9 cellular contexts compared by ENCODE assay signal in the genomic region with DNA sequence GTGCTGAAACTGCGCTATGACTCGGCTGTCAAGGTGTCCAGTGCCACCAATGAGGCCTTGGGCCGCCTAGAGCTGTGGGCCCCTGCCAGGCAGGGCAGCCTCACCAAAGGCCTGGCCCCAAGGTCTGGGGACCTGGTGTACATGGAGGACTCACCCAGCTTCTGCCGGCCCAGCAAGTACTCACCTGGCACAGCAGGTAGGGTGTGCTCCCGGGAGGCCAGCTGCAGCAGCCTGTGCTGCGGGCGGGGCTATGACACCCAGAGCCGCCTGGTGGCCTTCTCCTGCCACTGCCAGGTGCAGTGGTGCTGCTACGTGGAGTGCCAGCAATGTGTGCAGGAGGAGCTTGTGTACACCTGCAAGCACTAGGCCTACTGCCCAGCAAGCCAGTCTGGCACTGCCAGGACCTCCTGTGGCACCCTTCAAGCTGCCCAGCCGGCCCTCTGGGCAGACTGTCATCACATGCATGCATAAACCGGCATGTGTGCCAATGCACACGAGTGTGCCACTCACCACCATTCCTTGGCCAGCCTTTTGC. TPM values are rescaled to one million over a fixed set of nuclear protein-coding genes. Genes with fewer than 3 reads are reported as not detected.
A peak's percentile ranks its signal among the peaks of the same experiment; 100 is the strongest.
DNase-seq lines count a peak whose midpoint lies in the region; ATAC-seq and TF ChIP-seq lines count a peak whose summit lies in the region.
"Had no signal": no experiment of that assay in that cellular context is flagged by ENCODE, and none has a peak within 500 bp of the region (broad histone marks: within the 10 kb centered on the region; RNA-seq: fewer than 3 reads in every experiment).

No MANE protein-coding gene starts in this region.

- H2BK15ac ChIP-seq in mesendoderm (replicated peaks; ENCODE audit: low read depth), result no peak overlapping the region

- H3K4me3 Mint-ChIP-seq in activated T-helper 2 cell treated with anti-CD3 and anti-CD28 coated beads, Interferon-gamma antibody, Interleukin-2, Interleukin-4, amounts not matched to agents 10 μg/mL and 5 μg/mL and 100 μg/mL, durations not matched to agents 14 hours and 24 hours and 36 hours (ENCODE audit: low read depth), result no peak overlapping the region

- no peaks in the 10 kb centered on the region for H3K27me3 ChIP-seq in mesendoderm (ENCODE audit: insufficient read depth, low read length, poor library complexity)

- no peak overlapping the region for H3K9ac ChIP-seq in mesendoderm (ENCODE audit: low read length)

- H3K79me2 ChIP-seq in mesendoderm (ENCODE audit: control insufficient read depth, insufficient read depth, low read length), result no peaks in the 10 kb centered on the region

- TF ChIP-seq POLR2A in lower leg skin (IDR thresholded peaks at IDR 0.05), result no peak

- H3K4me1 Mint-ChIP-seq in activated T-helper 2 cell treated with anti-CD3 and anti-CD28 coated beads, Interferon-gamma antibody, Interleukin-2, Interleukin-4, amounts not matched to agents 10 μg/mL and 5 μg/mL and 100 μg/mL, durations not matched to agents 14 hours and 24 hours and 36 hours (ENCODE audit: low read depth), result no peaks in the 10 kb centered on the region

- TF ChIP-seq CTCF in LNCAP (IDR thresholded peaks at IDR 0.05) (peak; percentile 77), VCaP (conservative IDR thresholded peaks at IDR 0.05) (peak; percentile 90), lower leg skin (IDR thresholded peaks at IDR 0.05) (no peak)

- H3K27ac Mint-ChIP-seq in activated T-helper 2 cell treated with anti-CD3 and anti-CD28 coated beads, Interferon-gamma antibody, Interleukin-2, Interleukin-4, amounts not matched to agents 10 μg/mL and 5 μg/mL and 100 μg/mL, durations not matched to agents 14 hours and 24 hours and 36 hours, result no peak overlapping the region

- H4K8ac ChIP-seq in mesendoderm (ENCODE audit: low read depth, low read length), result no peak overlapping the region

- H3K27ac ChIP-seq in VCaP (peak overlapping the region; percentile 43), mesendoderm (ENCODE audit: low read depth, low read length) (no peak overlapping the region)

- peak; percentile 37 for DNase-seq in ELR (ENCODE audit: low read depth)
- peak; percentile 55 for DNase-seq in mesendoderm
- no peak for DNase-seq in lower leg skin (ENCODE audit: low spot score in 2 of 2)
- DNase-seq in middle frontal gyrus (ENCODE audit: extremely low spot score, low spot score), result no peak
- no peak for DNase-seq in activated T-helper 2 cell treated with anti-CD3 and anti-CD28 coated beads, Interferon-gamma antibody, Interleukin-2, Interleukin-4, amounts not matched to agents 10 μg/mL and 5 μg/mL and 100 μg/mL, durations not matched to agents 14 hours and 24 hours and 36 hours (ENCODE audit: low spot score)
- DNase-seq: left cardiac atrium had no signal

- H3K4ac ChIP-seq in mesendoderm (ENCODE audit: low read depth, low read length), result no peak overlapping the region

- H3K56ac ChIP-seq in mesendoderm (ENCODE audit: low read length), result no peak overlapping the region

- H2BK5ac ChIP-seq in mesendoderm (ENCODE audit: low read length), result no peak overlapping the region

- no peaks in the 10 kb centered on the region for H3K79me1 ChIP-seq in mesendoderm (ENCODE audit: low read length)

- intact Hi-C loops in lower leg skin (cut with DNase I; ENCODE audit: low total_unique reads), result no loop called here
- intact Hi-C loops in activated T-helper 2 cell treated with anti-CD3 and anti-CD28 coated beads, Interferon-gamma antibody, Interleukin-2, Interleukin-4, amounts not matched to agents 10 μg/mL and 5 μg/mL and 100 μg/mL, durations not matched to agents 14 hours and 24 hours and 36 hours (cut with micrococcal nuclease), result no loop called here

- H3K27me3 Mint-ChIP-seq in activated T-helper 2 cell treated with anti-CD3 and anti-CD28 coated beads, Interferon-gamma antibody, Interleukin-2, Interleukin-4, amounts not matched to agents 10 μg/mL and 5 μg/mL and 100 μg/mL, durations not matched to agents 14 hours and 24 hours and 36 hours (ENCODE audit: low read depth), result no peaks in the 10 kb centered on the region

- H3K18ac ChIP-seq in mesendoderm (ENCODE audit: low read length), result no peak overlapping the region

- no peak overlapping the region for H2BK120ac ChIP-seq in mesendoderm (ENCODE audit: low read depth, low read length)

- no peak overlapping the region for H4K5ac ChIP-seq in mesendoderm (ENCODE audit: low read length)

- H3K9me3 Mint-ChIP-seq in activated T-helper 2 cell treated with anti-CD3 and anti-CD28 coated beads, Interferon-gamma antibody, Interleukin-2, Interleukin-4, amounts not matched to agents 10 μg/mL and 5 μg/mL and 100 μg/mL, durations not matched to agents 14 hours and 24 hours and 36 hours, result no peaks in the 10 kb centered on the region

- no CpG with 5 or more reads among the region's 12 CpGs for WGBS in mesendoderm (ENCODE audit: extremely low coverage, insufficient coverage, low lambda C conversion rate)
- 38 to 67% methylated on average over 7 to 12 of the region's 12 CpGs for WGBS in lower leg skin, 2 donors

- no peak for ATAC-seq in GM18907 (IDR thresholded peaks at IDR 0.05; ENCODE audit: unreplicated experiment)
- ATAC-seq: left cardiac atrium had no signal

- no peaks in the 10 kb centered on the region for H3K4me1 ChIP-seq in mesendoderm (ENCODE audit: control insufficient read depth, low read depth, low read length)

- no peak overlapping the region for H2AK5ac ChIP-seq in mesendoderm (ENCODE audit: low read length)

- H3K23ac ChIP-seq in mesendoderm (ENCODE audit: low read length), result no peak overlapping the region

- H3K4me2 ChIP-seq in mesendoderm (ENCODE audit: low read length), result no peak overlapping the region

- H3K4me3 ChIP-seq in mesendoderm (ENCODE audit: low read length) (no peak overlapping the region), lower leg skin (ENCODE audit: low read depth, poor library complexity, severe bottlenecking) (no peak overlapping the region)

- no peaks in the 10 kb centered on the region for H3K36me3 Mint-ChIP-seq in activated T-helper 2 cell treated with anti-CD3 and anti-CD28 coated beads, Interferon-gamma antibody, Interleukin-2, Interleukin-4, amounts not matched to agents 10 μg/mL and 5 μg/mL and 100 μg/mL, durations not matched to agents 14 hours and 24 hours and 36 hours (ENCODE audit: low read depth)

- no peaks in the 10 kb centered on the region for H3K36me3 ChIP-seq in mesendoderm (ENCODE audit: control insufficient read depth, insufficient read depth, low read length)

RNA-seq across cellular contexts. Expression of gene WNT9B, which starts 25.0 kb away (rescaled TPM):
- polyA plus RNA-seq in mesendoderm (2013, experiment 1 of 2), result 0.74 TPM
- 0.70 TPM for polyA plus RNA-seq in mesendoderm (2013, experiment 2 of 2)
- total RNA-seq in lower leg skin, result 1 to 10 TPM in 1 of 4 donors, under 1 TPM in 3; 0.75 to 1.1 (median 0.86) TPM
- not detected in 2 replicates for total RNA-seq in activated T-helper 2 cell treated with anti-CD3 and anti-CD28 coated beads, Interferon-gamma antibody, Interleukin-2, Interleukin-4, amounts not matched to agents 10 μg/mL and 5 μg/mL and 100 μg/mL, durations not matched to agents 14 hours and 24 hours and 36 hours

RNA-seq across cellular contexts. Expression of gene GOSR2, which starts 46.5 kb away (rescaled TPM):
- 28.3 TPM for polyA plus RNA-seq in mesendoderm (2013, experiment 1 of 2)
- 26.9 TPM for polyA plus RNA-seq in mesendoderm (2013, experiment 2 of 2)
- total RNA-seq in lower leg skin, result 10 to 100 TPM; 28.5 to 37.6 (median 30.3) TPM
- 53.9 and 60.4 TPM in 2 replicates for total RNA-seq in activated T-helper 2 cell treated with anti-CD3 and anti-CD28 coated beads, Interferon-gamma antibody, Interleukin-2, Interleukin-4, amounts not matched to agents 10 μg/mL and 5 μg/mL and 100 μg/mL, durations not matched to agents 14 hours and 24 hours and 36 hours

RNA-seq across cellular contexts. Expression of gene WNT3, which starts 57.9 kb away (rescaled TPM):
- polyA plus RNA-seq in mesendoderm (2013, experiment 1 of 2), result 50.0 TPM
- 49.3 TPM for polyA plus RNA-seq in mesendoderm (2013, experiment 2 of 2)
- 10 to 100 TPM; 26.7 to 57.9 (median 46.6) TPM for total RNA-seq in lower leg skin
- total RNA-seq in activated T-helper 2 cell treated with anti-CD3 and anti-CD28 coated beads, Interferon-gamma antibody, Interleukin-2, Interleukin-4, amounts not matched to agents 10 μg/mL and 5 μg/mL and 100 μg/mL, durations not matched to agents 14 hours and 24 hours and 36 hours, result 0.07 TPM in 1 of 2 replicates, not detected in the other

Comparison
In these comparisons a context has a peak if more than half of its experiments do, and no peak if none do; other contexts are left out.
1. DNase-seq: peak in ELR (single experiment) and mesendoderm (single experiment); none in lower leg skin (0 of 2), middle frontal gyrus (single experiment) and activated T-helper 2 cell treated with anti-CD3 and anti-CD28 coated beads, Interferon-gamma antibody, Interleukin-2, Interleukin-4, amounts not matched to agents 10 μg/mL and 5 μg/mL and 100 μg/mL, durations not matched to agents 14 hours and 24 hours and 36 hours (single experiment).
2. CTCF ChIP-seq: peak in LNCAP (single experiment) and VCaP (single experiment); none in lower leg skin (0 of 3).
3. RNA of gene WNT3, which starts 57.9 kb away (total RNA-seq): 26.7 to 57.9 TPM in lower leg skin; 0.07 TPM in activated T-helper 2 cell treated with anti-CD3 and anti-CD28 coated beads, Interferon-gamma antibody, Interleukin-2, Interleukin-4, amounts not matched to agents 10 μg/mL and 5 μg/mL and 100 μg/mL, durations not matched to agents 14 hours and 24 hours and 36 hours; every median in the first group is over 10 times any median in the second.